Comparison of ENCODE assay signal across 7 cellular contexts in the genomic region with DNA sequence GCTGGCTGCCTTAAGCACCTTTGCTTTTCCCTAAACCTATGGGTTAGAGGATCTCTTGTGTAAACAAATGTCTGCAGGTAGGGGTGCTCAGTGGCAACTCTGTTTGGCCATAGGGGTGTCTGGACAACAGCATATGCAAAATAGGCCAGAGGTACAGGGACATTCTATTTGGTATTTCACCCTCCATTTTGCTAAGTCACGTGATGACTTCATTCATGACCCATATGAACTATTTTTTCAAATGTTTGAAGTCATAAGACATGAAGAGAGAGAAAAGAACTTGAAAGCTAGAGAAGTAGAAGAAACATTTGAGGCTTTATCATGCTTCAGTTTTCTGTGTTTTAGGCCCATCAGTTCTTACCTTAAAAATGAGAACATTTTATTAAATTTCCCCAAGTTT.
"Had no signal": no experiment of that assay in that cellular context is flagged by ENCODE, and none has a peak within 500 bp of the region (broad histone marks: within the 10 kb centered on the region; RNA-seq: fewer than 3 reads in every experiment).

No MANE protein-coding gene starts in this region.

- H3K4me3 ChIP-seq: GM23338 had no signal

- FAIRE-seq: H1, H54, HTR-8/SVneo had no signal

- DNase-seq: H9, HCEC 1CT, KG1 had no signal

- ATAC-seq: GM23338 had no signal

- H3K4me2 ChIP-seq: GM23338 had no signal

- H2AFZ ChIP-seq: GM23338 had no signal
